2 cellular contexts compared by ENCODE assay signal in genomic region chr6:139776051-139776450, GRCh38.
TF ChIP-seq lines count a peak whose summit lies in the region.

No MANE protein-coding gene starts in this region.

TF ChIP-seq in IMR-90, 13 proteins besides CTCF, POLR2A, EP300 and RAD21 (continued from another document):
- no peak for TF ChIP-seq MAFK (IDR thresholded peaks at IDR 0.05; ENCODE audit: low read depth, low read length)

TF ChIP-seq in WTC11, 78 proteins besides CTCF, POLR2A, EP300 and RAD21:
- TF ChIP-seq ZMAT4 (CRISPR knock-in tag; IDR thresholded peaks at IDR 0.05) (no peak), AFF4 (CRISPR knock-in tag; IDR thresholded peaks at IDR 0.05; ENCODE audit: borderline replicate concordance) (no peak), FOXP4 (CRISPR knock-in tag; IDR thresholded peaks at IDR 0.05) (no peak), EMX1 (CRISPR knock-in tag; IDR thresholded peaks at IDR 0.05) (no peak), NR1H2 (CRISPR knock-in tag; IDR thresholded peaks at IDR 0.05) (no peak), TP53 (CRISPR knock-in tag; IDR thresholded peaks at IDR 0.05) (no peak)
